In genomic region chr2:110173523-110173922, GRCh38 we compare ENCODE assay signal across 14 cellular contexts. TPM values are rescaled to one million over a fixed set of nuclear protein-coding genes. Genes with fewer than 3 reads are reported as not detected.
DNase-seq lines count a peak whose midpoint lies in the region; FAIRE-seq and TF ChIP-seq lines count a peak whose summit lies in the region.
"Had no signal": no experiment of that assay in that cellular context is flagged by ENCODE, and none has a peak within 500 bp of the region (broad histone marks: within the 10 kb centered on the region; RNA-seq: fewer than 3 reads in every experiment).

No MANE protein-coding gene starts in this region.

- POLR2A ChIA-PET in RWPE1 (lab: Yijun Ruan, JAX; ENCODE audit: low non-redundant PET), result no interaction called here

- TF ChIP-seq CTCF in RWPE1 (conservative IDR thresholded peaks at IDR 0.05; ENCODE audit: low read depth) (no peak), fibroblast of the aortic adventitia (IDR thresholded peaks at IDR 0.05; ENCODE audit: insufficient read depth, low read length) (no peak)

- TF ChIP-seq POLR2A in H54 (IDR thresholded peaks at IDR 0.05; ENCODE audit: low read depth, low read length), result no peak

- no peak overlapping the region for H3K4me3 ChIP-seq in fibroblast of the aortic adventitia (ENCODE audit: low read depth, low read length)

- DNase-seq in A172 (ENCODE audit: low spot score), result peak; percentile 23
- no peak for DNase-seq in H54 (ENCODE audit: insufficient read length, low spot score)
- peak; percentile 58 for DNase-seq in RWPE1 (ENCODE audit: low spot score)
- peak; percentile 33 for DNase-seq in fibroblast of the aortic adventitia (ENCODE audit: low read depth)
- no peak for DNase-seq in kidney glomerular epithelial cell (lab: John Stamatoyannopoulos, UW)
- DNase-seq in NCI-H1694 (lab: John Stamatoyannopoulos, UW), result no peak
- DNase-seq in iPS-NIHi11 (ENCODE audit: low spot score), result no peak
- no peak for DNase-seq in KG1 (lab: John Stamatoyannopoulos, UW)
- DNase-seq: activated T-cell treated with anti-CD3 and anti-CD28 coated beads, Interleukin-2, amount 50 U/mL, for 48 hours; BE2C; Karpas-422; naive B cell; stimulated activated CD4-positive, alpha-beta T cell treated with anti-CD3 and anti-CD28 coated beads, Interleukin-2, amount 100 ng/mL, for 48 hours had no signal

- peak; percentile 96 for FAIRE-seq in H54 (lab: Jason Lieb, UNC)

- H3K27ac ChIP-seq in RWPE1, result no peak overlapping the region

- CTCF ChIA-PET in RWPE1 (lab: Yijun Ruan, JAX), result interaction anchor here (1.0 kb wide), 1 partner anchor 17 kb away, joined by 4 read pairs; no protein-coding TSS in a partner anchor

RNA-seq across cellular contexts. Expression of gene NPHP1, which starts 31.3 kb away (rescaled TPM):
- 17.4 and 25.7 TPM in 2 replicates for total RNA-seq in A172 (2014; rRNA removed; shearing (Covaris generic))
- 11.8 and 11.9 TPM in 2 replicates for total RNA-seq in fibroblast of the aortic adventitia (ENCODE audit: low replicate concordance)

RNA-seq across cellular contexts. Expression of gene MTLN, which starts 38.8 kb away (rescaled TPM):
- total RNA-seq in A172 (2014; rRNA removed; shearing (Covaris generic)), result 123 and 155 TPM in 2 replicates
- total RNA-seq in fibroblast of the aortic adventitia (ENCODE audit: low replicate concordance), result 38.6 and 51.1 TPM in 2 replicates

RNA-seq across cellular contexts. Expression of gene MALL, which starts 57.9 kb away (rescaled TPM):
- 184 and 298 TPM in 2 replicates for total RNA-seq in A172 (2014; rRNA removed; shearing (Covaris generic))
- 10.1 and 442 TPM in 2 replicates for total RNA-seq in fibroblast of the aortic adventitia (ENCODE audit: low replicate concordance)
- total RNA-seq: T-helper 1 cell treated with Interleukin-12 subunit alpha and Interleukin-12 subunit beta and Interleukin-4 antibody, amounts not matched to agents 30 ng/mL and 1 ng/mL, for 36 hours had no signal

Comparison
In these comparisons a context has a peak if more than half of its experiments do, and no peak if none do; other contexts are left out.
1. DNase-seq: peak in A172 (single experiment), RWPE1 (single experiment) and fibroblast of the aortic adventitia (single experiment); none in H54 (single experiment), kidney glomerular epithelial cell (single experiment), NCI-H1694 (single experiment), iPS-NIHi11 (single experiment) and KG1 (single experiment).